In genomic region chrX:133849676-133850075, GRCh38 we compare ENCODE assay signal across 16 cellular contexts.
"Had no signal": no experiment of that assay in that cellular context is flagged by ENCODE, and none has a peak within 500 bp of the region (broad histone marks: within the 10 kb centered on the region; RNA-seq: fewer than 3 reads in every experiment).

No MANE protein-coding gene starts in this region.

- H3K4me3 ChIP-seq: coronary artery, neural progenitor cell, sigmoid colon had no signal

- H3K4me1 ChIP-seq: sigmoid colon had no signal

- H3K27ac ChIP-seq: coronary artery, neural progenitor cell, sigmoid colon, WERI-Rb-1 had no signal

- DNase-seq: activated CD4-positive, alpha-beta memory T cell treated with anti-CD3 and anti-CD28 coated beads, Interleukin-2, amount 10 ng/mL, durations not matched to agents 7 days and 5 days; activated CD4-positive, alpha-beta T cell treated with anti-CD3 and anti-CD28 coated beads for 36 hours; activated effector memory CD4-positive, alpha-beta T cell treated with Interleukin-2 at 50 U/mL for 16 hours; activated T-cell treated with anti-CD3 and anti-CD28 coated beads, Interleukin-2, amount 50 U/mL, for 24 hours; amniotic stem cell; caudate nucleus; hippocampal formation; sigmoid colon; stimulated activated CD4-positive, alpha-beta T cell treated with anti-CD3 and anti-CD28 coated beads, Interleukin-12 subunit alpha, Interleukin-12 subunit beta, amount 100 ng/mL, for 4 hours; stimulated activated CD4-positive, alpha-beta T cell treated with anti-CD3 and anti-CD28 coated beads, Interleukin-2, amount 100 ng/mL, for 24 hours; T-helper 17 cell; WERI-Rb-1 had no signal

- H3K36me3 Mint-ChIP-seq: activated naive CD4-positive, alpha-beta T cell treated with anti-CD3 and anti-CD28 coated beads, Interleukin-2, amount 50 U/mL, for 72 hours; neural progenitor cell; stimulated activated effector memory CD8-positive, alpha-beta T cell treated with anti-CD3 and anti-CD28 coated beads, Interleukin-12 subunit alpha, Interleukin-12 subunit beta, amount 100 ng/mL, for 72 hours had no signal

- H3K27me3 ChIP-seq: neural progenitor cell, sigmoid colon had no signal

- H3K27me3 Mint-ChIP-seq: activated CD4-positive, alpha-beta T cell treated with anti-CD3 and anti-CD28 coated beads for 36 hours; T-helper 17 cell had no signal

- H3K9me3 Mint-ChIP-seq: activated CD4-positive, alpha-beta memory T cell treated with anti-CD3 and anti-CD28 coated beads, Interleukin-2, amount 10 ng/mL, durations not matched to agents 7 days and 5 days; activated naive CD4-positive, alpha-beta T cell treated with anti-CD3 and anti-CD28 coated beads, Interleukin-2, amount 50 U/mL, for 72 hours; activated T-cell treated with anti-CD3 and anti-CD28 coated beads, Interleukin-2, amount 50 U/mL, for 24 hours; neural progenitor cell; stimulated activated effector memory CD8-positive, alpha-beta T cell treated with anti-CD3 and anti-CD28 coated beads, Interleukin-12 subunit alpha, Interleukin-12 subunit beta, amount 100 ng/mL, for 72 hours had no signal

- H3K4me1 Mint-ChIP-seq: activated CD4-positive, alpha-beta memory T cell treated with anti-CD3 and anti-CD28 coated beads, Interleukin-2, amount 10 ng/mL, durations not matched to agents 7 days and 5 days; activated CD4-positive, alpha-beta T cell treated with anti-CD3 and anti-CD28 coated beads for 36 hours; stimulated activated effector memory CD8-positive, alpha-beta T cell treated with anti-CD3 and anti-CD28 coated beads, Interleukin-12 subunit alpha, Interleukin-12 subunit beta, amount 100 ng/mL, for 72 hours had no signal

- H3K4me3 Mint-ChIP-seq: activated CD4-positive, alpha-beta memory T cell treated with anti-CD3 and anti-CD28 coated beads, Interleukin-2, amount 10 ng/mL, durations not matched to agents 7 days and 5 days; activated CD4-positive, alpha-beta T cell treated with anti-CD3 and anti-CD28 coated beads for 36 hours; activated T-cell treated with anti-CD3 and anti-CD28 coated beads, Interleukin-2, amount 50 U/mL, for 24 hours; neural progenitor cell; stimulated activated effector memory CD8-positive, alpha-beta T cell treated with anti-CD3 and anti-CD28 coated beads, Interleukin-12 subunit alpha, Interleukin-12 subunit beta, amount 100 ng/mL, for 72 hours; T-helper 17 cell had no signal

- H3K9me3 ChIP-seq: sigmoid colon had no signal

- H3K27ac Mint-ChIP-seq: activated CD4-positive, alpha-beta memory T cell treated with anti-CD3 and anti-CD28 coated beads, Interleukin-2, amount 10 ng/mL, durations not matched to agents 7 days and 5 days; activated CD4-positive, alpha-beta T cell treated with anti-CD3 and anti-CD28 coated beads for 36 hours; activated naive CD4-positive, alpha-beta T cell treated with anti-CD3 and anti-CD28 coated beads, Interleukin-2, amount 50 U/mL, for 72 hours; activated T-cell treated with anti-CD3 and anti-CD28 coated beads, Interleukin-2, amount 50 U/mL, for 24 hours; neural progenitor cell; stimulated activated effector memory CD8-positive, alpha-beta T cell treated with anti-CD3 and anti-CD28 coated beads, Interleukin-12 subunit alpha, Interleukin-12 subunit beta, amount 100 ng/mL, for 72 hours; T-helper 17 cell had no signal

- H3K36me3 ChIP-seq: neural progenitor cell, sigmoid colon, WERI-Rb-1 had no signal

- H3K9ac ChIP-seq: neural progenitor cell had no signal

- ATAC-seq: activated CD4-positive, alpha-beta T cell treated with anti-CD3 and anti-CD28 coated beads for 36 hours; activated naive CD4-positive, alpha-beta T cell treated with anti-CD3 and anti-CD28 coated beads, Interleukin-2, amount 50 U/mL, for 72 hours; stimulated activated effector memory CD8-positive, alpha-beta T cell treated with anti-CD3 and anti-CD28 coated beads, Interleukin-12 subunit alpha, Interleukin-12 subunit beta, amount 100 ng/mL, for 72 hours; T-helper 17 cell had no signal
